In the genomic region with DNA sequence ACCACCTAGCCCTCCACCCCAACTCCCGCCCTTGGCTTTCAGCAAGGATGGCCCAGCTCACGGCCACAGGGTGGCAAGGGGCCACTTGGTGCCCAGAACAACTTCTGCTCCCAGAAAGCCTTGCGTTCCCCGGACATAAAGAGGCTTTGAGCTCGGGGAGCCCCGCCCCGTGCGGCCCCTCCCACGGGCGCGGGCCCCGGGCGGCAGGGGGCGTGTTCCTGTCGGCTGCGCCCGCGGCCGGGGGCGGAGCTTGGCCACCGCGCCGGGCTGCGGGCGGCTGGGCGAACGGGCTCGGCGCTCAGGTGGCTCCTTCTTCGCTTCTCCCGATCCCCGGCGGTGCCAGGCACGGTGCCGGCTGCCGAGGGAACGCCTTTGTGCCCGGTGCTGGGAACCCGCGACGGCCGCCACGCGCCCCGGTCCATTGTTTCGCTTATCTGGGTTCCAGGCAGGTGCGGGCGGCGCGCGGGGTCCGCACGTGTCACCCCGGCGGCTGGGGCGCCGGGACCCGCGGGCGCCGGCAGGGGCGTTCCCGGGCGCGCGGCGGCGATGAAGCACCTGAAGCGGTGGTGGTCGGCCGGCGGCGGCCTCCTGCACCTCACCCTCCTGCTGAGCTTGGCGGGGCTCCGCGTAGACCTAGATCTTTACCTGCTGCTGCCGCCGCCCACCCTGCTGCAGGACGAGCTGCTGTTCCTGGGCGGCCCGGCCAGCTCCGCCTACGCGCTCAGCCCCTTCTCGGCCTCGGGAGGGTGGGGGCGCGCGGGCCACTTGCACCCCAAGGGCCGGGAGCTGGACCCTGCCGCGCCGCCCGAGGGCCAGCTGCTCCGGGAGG, we compare ENCODE assay signal across 8 cellular contexts. TPM values are rescaled to one million over a fixed set of nuclear protein-coding genes. Genes with fewer than 3 reads are reported as not detected.
DNase-seq lines count a peak whose midpoint lies in the region; ATAC-seq and FAIRE-seq lines count a peak whose summit lies in the region.

Gene NFE2L3 (plus strand): TSS at position 246 of the 829 bp plus-strand sequence. CDS start 301 bp downstream, at position 547.

- peak within 1 kb of the TSS; percentile 96 for H4K8ac ChIP-seq in mesenchymal stem cell (ENCODE audit: low read length)

- under 1% methylated on average over 64 of the region's 95 CpGs for WGBS in mesenchymal stem cell

- peak within 1 kb of the TSS; percentile 75 to 93 for H3K4ac ChIP-seq in mesenchymal stem cell (ENCODE audit: low read depth in 1 of 2, low read length in 2 of 2)

- H2AFZ ChIP-seq in mesenchymal stem cell (ENCODE audit: low read depth, low read length) = peak within 1 kb of the TSS; percentile 93

- H2BK5ac ChIP-seq in mesenchymal stem cell (ENCODE audit: low read depth, low read length, poor library complexity, severe bottlenecking) = no peak within 1 kb of the TSS

- 0 out of 22 replicates have a peak, but pooled peaks cover 0 to 5% (median 0%) of the 10 kb centered on the region in 11 experiments for H4K20me1 ChIP-seq in BLaER1 treated with 17β-estradiol and CSF1 and Interleukin-3, amounts not matched to agents 10 nM and 100 nM

- peaks cover 55% of the 10 kb centered on the region for H3K4me1 Mint-ChIP-seq in activated CD4-positive, alpha-beta memory T cell treated with anti-CD3 and anti-CD28 coated beads, Interleukin-2, amount 10 ng/mL, durations not matched to agents 7 days and 5 days

- H3K14ac ChIP-seq in mesenchymal stem cell (ENCODE audit: low read length in 2 of 2) = peak within 1 kb of the TSS in 1 of 2 experiments; percentile 97

- peak within 1 kb of the TSS; percentile 73 to 98 (median 97) for H3K4me2 ChIP-seq in BLaER1 treated with 17β-estradiol and CSF1 and Interleukin-3, amounts not matched to agents 10 nM and 100 nM
- H3K4me2 ChIP-seq in mesenchymal stem cell (ENCODE audit: low read length, poor library complexity, severe bottlenecking) = peak within 1 kb of the TSS; percentile 81

- peak within 1 kb of the TSS; percentile 92 for H4K91ac ChIP-seq in mesenchymal stem cell (ENCODE audit: low read length)

- peaks cover 3% of the 10 kb centered on the region for H3K79me1 ChIP-seq in mesenchymal stem cell (replicated peaks; ENCODE audit: low read length, poor library complexity, severe bottlenecking)

- peak; percentile 78 for FAIRE-seq in GM19239 (lab: Jason Lieb, UNC)

- H3K27me3 Mint-ChIP-seq in activated CD4-positive, alpha-beta memory T cell treated with anti-CD3 and anti-CD28 coated beads, Interleukin-2, amount 10 ng/mL, durations not matched to agents 7 days and 5 days = no peaks in the 10 kb centered on the region

- peak; percentile 92 for DNase-seq in GM19239 (ENCODE audit: insufficient read length, low spot score)
- peak; percentile 59 for DNase-seq in NCI-H748 treated with DMSO at 0.1 percent for 48 hours (lab: John Stamatoyannopoulos, UW)
- peak; percentile 88 for DNase-seq in activated CD4-positive, alpha-beta memory T cell treated with anti-CD3 and anti-CD28 coated beads, Interleukin-2, amount 10 ng/mL, durations not matched to agents 7 days and 5 days
- DNase-seq in effector CD8-positive, alpha-beta T cell (lab: John Stamatoyannopoulos, UW) = peak; percentile 65
- peak; percentile 64 for DNase-seq in mesenchymal stem cell
- DNase-seq in stimulated activated CD8-positive, alpha-beta memory T cell treated with anti-CD3 and anti-CD28 coated beads, Interleukin-12 subunit alpha, Interleukin-12 subunit beta, amount 100 ng/mL, for 1 hour (ENCODE audit: low read depth) = peak; percentile 58

- H3K27me3 ChIP-seq in BLaER1 treated with 17β-estradiol and CSF1 and Interleukin-3, amounts not matched to agents 10 nM and 100 nM = peaks cover 0 to 10% (median 0%) of the 10 kb centered on the region in 11 experiments; a peak in 1 of 22 replicates
- H3K27me3 ChIP-seq in mesenchymal stem cell (ENCODE audit: control insufficient read depth in 1 of 2, insufficient read depth in 1 of 2, low read length in 2 of 2) = peaks cover 0 to 46% of the 10 kb centered on the region in 2 experiments

- peak within 1 kb of the TSS; percentile 62 to 81 (median 77); a peak in 21 of 22 replicates for H3K27ac ChIP-seq in BLaER1 treated with 17β-estradiol and CSF1 and Interleukin-3, amounts not matched to agents 10 nM and 100 nM
- H3K27ac ChIP-seq in mesenchymal stem cell (ENCODE audit: low read length, poor library complexity, severe bottlenecking) = peak within 1 kb of the TSS; percentile 66

- H3K4me1 ChIP-seq in BLaER1 treated with 17β-estradiol and CSF1 and Interleukin-3, amounts not matched to agents 10 nM and 100 nM = peaks cover 53 to 58% (median 56%) of the 10 kb centered on the region in 10 experiments
- peaks cover 32% of the 10 kb centered on the region for H3K4me1 ChIP-seq in mesenchymal stem cell (ENCODE audit: control insufficient read depth, insufficient read depth, low read depth, low read length)

- H3K23ac ChIP-seq in mesenchymal stem cell (ENCODE audit: low read length in 2 of 2) = peak within 1 kb of the TSS in 1 of 2 experiments; percentile 96

- H3K4me3 Mint-ChIP-seq in activated CD4-positive, alpha-beta memory T cell treated with anti-CD3 and anti-CD28 coated beads, Interleukin-2, amount 10 ng/mL, durations not matched to agents 7 days and 5 days = peak within 1 kb of the TSS; percentile 94

- peak within 1 kb of the TSS; percentile 77 to 90 (median 85) for H3K9ac ChIP-seq in BLaER1 treated with 17β-estradiol and CSF1 and Interleukin-3, amounts not matched to agents 10 nM and 100 nM
- no peak within 1 kb of the TSS for H3K9ac ChIP-seq in mesenchymal stem cell (ENCODE audit: low read length)

- H3K27ac Mint-ChIP-seq in activated CD4-positive, alpha-beta memory T cell treated with anti-CD3 and anti-CD28 coated beads, Interleukin-2, amount 10 ng/mL, durations not matched to agents 7 days and 5 days = peak within 1 kb of the TSS; percentile 97

- no peaks in the 10 kb centered on the region for H3K9me3 Mint-ChIP-seq in activated CD4-positive, alpha-beta memory T cell treated with anti-CD3 and anti-CD28 coated beads, Interleukin-2, amount 10 ng/mL, durations not matched to agents 7 days and 5 days

- H2BK12ac ChIP-seq in mesenchymal stem cell (ENCODE audit: low read length in 2 of 2) = peak within 1 kb of the TSS; percentile 59 to 93

- peaks cover 18% of the 10 kb centered on the region for H3K36me3 Mint-ChIP-seq in activated CD4-positive, alpha-beta memory T cell treated with anti-CD3 and anti-CD28 coated beads, Interleukin-2, amount 10 ng/mL, durations not matched to agents 7 days and 5 days (ENCODE audit: low read depth)

- CTCF ChIA-PET in activated CD4-positive, alpha-beta memory T cell treated with anti-CD3 and anti-CD28 coated beads, Interleukin-2, amount 10 ng/mL, durations not matched to agents 7 days and 5 days (lab: Charles Lee) = interaction anchor here (0.9 to 2.0 kb wide), 19 partner anchors 9 to 260 kb away, joined by 3 to 11 read pairs (median 5); partner anchors contain the start of gene CBX3

- H2AK5ac ChIP-seq in mesenchymal stem cell (ENCODE audit: low read length, severe bottlenecking) = no peak within 1 kb of the TSS

- peak; percentile 61 for ATAC-seq in HG03439 (IDR thresholded peaks at IDR 0.05; ENCODE audit: unreplicated experiment)

- H2BK15ac ChIP-seq in mesenchymal stem cell (ENCODE audit: low read depth, poor library complexity, severe bottlenecking) = peak within 1 kb of the TSS; percentile 78

- H2BK120ac ChIP-seq in mesenchymal stem cell (ENCODE audit: low read depth, low read length) = peak within 1 kb of the TSS; percentile 55

- H3K9me3 ChIP-seq in BLaER1 treated with 17β-estradiol and CSF1 and Interleukin-3, amounts not matched to agents 10 nM and 100 nM (replicated peaks in 1 of 11) = peaks cover 7 to 13% (median 8%) of the 10 kb centered on the region in 11 experiments
- H3K9me3 ChIP-seq in mesenchymal stem cell (ENCODE audit: control insufficient read depth, low read length) = peaks cover 4% of the 10 kb centered on the region

- POLR2A ChIA-PET in activated CD4-positive, alpha-beta memory T cell treated with anti-CD3 and anti-CD28 coated beads, Interleukin-2, amount 10 ng/mL, durations not matched to agents 7 days and 5 days (lab: Charles Lee) = interaction anchor here (0.8 to 14.1 kb wide), 19 partner anchors 9 to 259 kb away, joined by 3 to 406 read pairs (median 5); partner anchors contain the start of genes CBX3, HNRNPA2B1 and SNX10

- H3K4me3 ChIP-seq in BLaER1 treated with 17β-estradiol and CSF1 and Interleukin-3, amounts not matched to agents 10 nM and 100 nM = peak within 1 kb of the TSS; percentile 79 to 93 (median 88)
- H3K4me3 ChIP-seq in mesenchymal stem cell (ENCODE audit: insufficient read depth in 1 of 2, low read depth in 1 of 2, low read length in 2 of 2) = peak within 1 kb of the TSS; percentile 58 to 92

- no peaks in the 10 kb centered on the region for H3K36me3 ChIP-seq in BLaER1 treated with 17β-estradiol and CSF1 and Interleukin-3, amounts not matched to agents 10 nM and 100 nM
- no peaks in the 10 kb centered on the region for H3K36me3 ChIP-seq in mesenchymal stem cell (ENCODE audit: control insufficient read depth in 1 of 2, insufficient read depth in 2 of 2, low read depth in 1 of 2, low read length in 2 of 2)

- H3K18ac ChIP-seq in mesenchymal stem cell (ENCODE audit: low read depth in 1 of 2, low read length in 2 of 2) = peak within 1 kb of the TSS; percentile 87 to 98

RNA-seq across cellular contexts. Expression of gene NFE2L3, which starts in this region (rescaled TPM):
- total RNA-seq in activated CD4-positive, alpha-beta memory T cell treated with anti-CD3 and anti-CD28 coated beads, Interleukin-2, amount 10 ng/mL, durations not matched to agents 7 days and 5 days = 10 to 100 TPM; 21.5 to 24.0 TPM
- 17.7 TPM for polyA plus RNA-seq in mesenchymal stem cell (2013, experiment 1 of 2)
- polyA plus RNA-seq in mesenchymal stem cell (2013, experiment 2 of 2) = 17.2 TPM

Comparison
In these comparisons a context has a peak if more than half of its experiments do, and no peak if none do; other contexts are left out.
1. Peak in every context shown above with its lines: DNase-seq, ATAC-seq, H3K4me3 ChIP-seq and H3K27ac ChIP-seq.